26 cellular contexts compared by ENCODE assay signal in the genomic region with DNA sequence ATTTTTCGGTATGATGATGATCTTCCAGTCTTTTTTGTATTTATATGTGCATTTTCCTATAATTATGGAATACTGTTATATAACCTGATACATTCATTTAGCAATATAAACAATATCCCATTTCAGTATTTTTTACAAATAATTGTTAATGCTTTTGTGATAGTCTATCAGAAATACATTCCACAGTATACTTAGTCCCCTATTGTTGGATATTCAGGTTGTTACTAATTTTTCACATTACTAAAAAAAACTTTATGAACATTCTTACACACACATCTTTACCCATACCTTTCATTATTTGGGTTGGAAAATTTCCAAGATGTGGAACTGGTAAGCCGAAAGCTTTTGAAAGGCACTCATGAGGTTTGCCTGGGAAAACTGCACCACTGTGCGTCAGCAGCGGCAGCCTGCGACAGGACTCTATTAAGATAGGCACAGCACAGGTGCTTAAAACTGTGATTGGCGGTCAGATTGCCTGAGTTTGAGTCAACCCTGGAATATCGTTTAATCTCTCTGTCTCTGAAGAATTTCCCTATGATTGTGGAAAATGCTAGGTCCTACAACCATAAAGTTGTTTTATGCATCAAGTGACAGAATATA.
"Had no signal": no experiment of that assay in that cellular context is flagged by ENCODE, and none has a peak within 500 bp of the region (broad histone marks: within the 10 kb centered on the region; RNA-seq: fewer than 3 reads in every experiment).

No MANE protein-coding gene starts in this region.

- H3K27ac ChIP-seq: colonic mucosa, lower lobe of right lung, neutrophil, parathyroid adenoma, prostate gland, sigmoid colon, testis, tibial artery had no signal

- H3K27ac Mint-ChIP-seq: dendritic cell treated with granulocyte-macrophage colony-stimulating factor and Interleukin-4, amounts not matched to agents 40 ng/mL and 50 ng/mL, for 4 days; effector memory CD8-positive, alpha-beta T cell; immature natural killer cell; nephron progenitor cell; stimulated activated effector memory CD8-positive, alpha-beta T cell treated with anti-CD3 and anti-CD28 coated beads, Interleukin-12 subunit alpha, Interleukin-12 subunit beta, amount 100 ng/mL, for 72 hours; type B pancreatic cell had no signal

- H3K36me3 ChIP-seq: colonic mucosa, lower lobe of right lung, neutrophil, prostate gland, sigmoid colon, tibial artery had no signal

- H3K27me3 ChIP-seq: colonic mucosa, sigmoid colon, testis, tibial artery had no signal

- H3K9me3 ChIP-seq: colonic mucosa, lower lobe of right lung, neutrophil, prostate gland, sigmoid colon, testis, tibial artery had no signal

- H3K4me1 ChIP-seq: lower lobe of right lung, parathyroid adenoma, prostate gland had no signal

- H3K9me3 Mint-ChIP-seq: immature natural killer cell had no signal

- H3K27me3 Mint-ChIP-seq: type B pancreatic cell had no signal

- H3K79me2 ChIP-seq: parathyroid adenoma had no signal

- H3K9ac ChIP-seq: parathyroid adenoma had no signal

- DNase-seq: colonic mucosa; effector memory CD8-positive, alpha-beta T cell; erythroblast; hypothalamus; immature natural killer cell; islet precursor cell; kidney glomerular epithelial cell; left colon; left ventricle myocardium superior; lower lobe of right lung; naive thymus-derived CD8-positive, alpha-beta T cell; nephron progenitor cell; right cardiac atrium; sigmoid colon; stimulated activated CD4-positive, alpha-beta T cell treated with anti-CD3 and anti-CD28 coated beads, Interleukin-2, amount 100 ng/mL, for 24 hours; stimulated activated CD4-positive, alpha-beta T cell treated with anti-CD3 and anti-CD28 coated beads, Interleukin-4, amount 100 ng/mL, for 24 hours; stimulated activated naive CD4-positive, alpha-beta T cell treated with Interleukin-2 at 50 U/mL for 16 hours; substantia nigra; testis; tibial artery had no signal

- H3K36me3 Mint-ChIP-seq: immature natural killer cell, type B pancreatic cell had no signal

- H3K4me3 Mint-ChIP-seq: dendritic cell treated with granulocyte-macrophage colony-stimulating factor and Interleukin-4, amounts not matched to agents 40 ng/mL and 50 ng/mL, for 4 days; effector memory CD8-positive, alpha-beta T cell; immature natural killer cell; nephron progenitor cell; stimulated activated effector memory CD8-positive, alpha-beta T cell treated with anti-CD3 and anti-CD28 coated beads, Interleukin-12 subunit alpha, Interleukin-12 subunit beta, amount 100 ng/mL, for 72 hours; type B pancreatic cell had no signal

- H2AFZ ChIP-seq: parathyroid adenoma had no signal

- H3K4me3 ChIP-seq: colonic mucosa, lower lobe of right lung, prostate gland, sigmoid colon, tibial artery had no signal
